36 cellular contexts compared by ENCODE assay signal in the genomic region with DNA sequence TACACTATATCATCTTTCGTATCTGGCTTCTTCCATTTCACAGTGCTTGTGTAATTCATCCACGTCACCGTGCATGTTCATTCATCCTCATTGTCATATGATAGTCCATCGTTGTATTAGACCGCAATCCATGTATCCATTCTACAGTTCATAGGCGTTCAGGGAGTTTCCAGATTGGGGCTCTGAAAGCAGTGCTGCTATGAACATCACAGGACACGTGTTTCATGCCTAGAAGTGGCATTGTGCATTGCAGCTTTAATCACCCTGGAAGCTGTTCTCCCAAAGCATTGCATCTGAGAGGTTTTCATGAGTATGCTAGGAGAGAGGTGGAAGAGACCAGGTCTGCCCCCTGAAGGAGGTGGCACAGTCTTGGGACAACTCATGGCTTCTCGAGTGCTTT. TPM values are rescaled to one million over a fixed set of nuclear protein-coding genes. Genes with fewer than 3 reads are reported as not detected.
"Had no signal": no experiment of that assay in that cellular context is flagged by ENCODE, and none has a peak within 500 bp of the region (broad histone marks: within the 10 kb centered on the region; RNA-seq: fewer than 3 reads in every experiment).

No MANE protein-coding gene starts in this region.

- H3K27me3 ChIP-seq: adrenal gland, ascending aorta, cardiac muscle cell had no signal

- H3K4me1 ChIP-seq: adrenal gland, ascending aorta had no signal

- H3K4me1 Mint-ChIP-seq: activated B cell treated with CpG ODN at 0.5 μM for 24 hours; activated CD4-positive, alpha-beta T cell treated with anti-CD3 and anti-CD28 coated beads, Interleukin-2, amount 10 ng/mL, durations not matched to agents 24 days and 14 days; activated naive CD4-positive, alpha-beta T cell treated with anti-CD3 and anti-CD28 coated beads, Interleukin-2, amount 10 ng/mL, durations not matched to agents 7 days and 5 days; activated naive CD4-positive, alpha-beta T cell treated with anti-CD3 and anti-CD28 coated beads, Interleukin-2, amount 50 U/mL, for 24 hours; central memory CD8-positive, alpha-beta T cell had no signal

- DNase-seq: activated B cell treated with CpG ODN at 0.5 μM for 24 hours; activated CD4-positive, alpha-beta memory T cell treated with anti-CD3 and anti-CD28 coated beads for 36 hours; activated CD4-positive, alpha-beta T cell treated with anti-CD3 and anti-CD28 coated beads for 4 hours; activated CD4-positive, alpha-beta T cell treated with anti-CD3 and anti-CD28 coated beads, Interleukin-2, amount 10 ng/mL, durations not matched to agents 24 days and 14 days; activated CD4-positive, alpha-beta T cell treated with anti-CD3 and anti-CD28 coated beads, Interleukin-2, amount 50 U/mL, for 1 hour; activated CD4-positive, alpha-beta T cell treated with anti-CD3 and anti-CD28 coated beads, Interleukin-2, amount 50 U/mL, for 4 hours; activated CD4-positive, CD25-positive, alpha-beta regulatory T cell treated with anti-CD3 and anti-CD28 coated beads, Interleukin-2, amount 50 U/mL, for 72 hours; activated CD8-positive, alpha-beta memory T cell treated with anti-CD3 and anti-CD28 coated beads, Interleukin-2, amount 50 U/mL, for 4 hours; activated CD8-positive, alpha-beta T cell treated with anti-CD3 and anti-CD28 coated beads for 36 hours; activated effector memory CD4-positive, alpha-beta T cell treated with Interleukin-2 at 50 U/mL for 16 hours; activated gamma-delta T cell; activated naive CD4-positive, alpha-beta T cell treated with anti-CD3 and anti-CD28 coated beads, Interleukin-2, amount 10 ng/mL, durations not matched to agents 7 days and 5 days; activated naive CD4-positive, alpha-beta T cell treated with Interleukin-2 at 50 U/mL for 16 hours; activated T-cell treated with anti-CD3 and anti-CD28 coated beads for 4 hours; activated T-cell treated with anti-CD3 and anti-CD28 coated beads, Interleukin-2, amount 50 U/mL, for 1 hour; activated T-cell treated with anti-CD3 and anti-CD28 coated beads, Interleukin-2, amount 50 U/mL, for 4 hours; adrenal gland; amniotic stem cell; caudate nucleus; cerebellar nuclear complex; T-helper 1 cell; T-helper 2 cell; T-helper 9 cell had no signal

- ATAC-seq: activated CD8-positive, alpha-beta T cell treated with anti-CD3 and anti-CD28 coated beads for 36 hours; activated T-cell treated with anti-CD3 and anti-CD28 coated beads, Interleukin-2, amount 50 U/mL, for 4 hours had no signal

- H3K36me3 Mint-ChIP-seq: activated CD4-positive, alpha-beta memory T cell treated with anti-CD3 and anti-CD28 coated beads for 36 hours; activated naive CD4-positive, alpha-beta T cell treated with anti-CD3 and anti-CD28 coated beads, Interleukin-2, amount 10 ng/mL, durations not matched to agents 7 days and 5 days; activated naive CD4-positive, alpha-beta T cell treated with anti-CD3 and anti-CD28 coated beads, Interleukin-2, amount 50 U/mL, for 24 hours; activated naive CD8-positive, alpha-beta T cell had no signal

- H3K27ac Mint-ChIP-seq: activated B cell treated with CpG ODN at 0.5 μM for 24 hours; activated CD4-positive, alpha-beta memory T cell treated with anti-CD3 and anti-CD28 coated beads for 36 hours; activated CD4-positive, alpha-beta T cell treated with anti-CD3 and anti-CD28 coated beads, Interleukin-2, amount 10 ng/mL, durations not matched to agents 24 days and 14 days; activated CD8-positive, alpha-beta T cell treated with anti-CD3 and anti-CD28 coated beads for 36 hours; activated naive CD4-positive, alpha-beta T cell treated with anti-CD3 and anti-CD28 coated beads, Interleukin-2, amount 10 ng/mL, durations not matched to agents 7 days and 5 days; activated naive CD4-positive, alpha-beta T cell treated with anti-CD3 and anti-CD28 coated beads, Interleukin-2, amount 50 U/mL, for 24 hours; activated naive CD8-positive, alpha-beta T cell; activated T-helper 2 cell treated with anti-CD3 and anti-CD28 coated beads, Interferon-gamma antibody, Interleukin-2, Interleukin-4, amounts not matched to agents 10 μg/mL and 5 μg/mL and 100 μg/mL, durations not matched to agents 14 hours and 24 hours and 36 hours; brain; T-helper 1 cell treated with Interleukin-12 subunit alpha and Interleukin-12 subunit beta and Interleukin-4 antibody, amounts not matched to agents 30 μg/mL and 1 μg/mL, for 36 hours; T-helper 2 cell treated with Interferon-gamma antibody and Interleukin-4, amounts not matched to agents 5 μg/mL and 100 μg/mL, for 36 hours had no signal

- H3K36me3 ChIP-seq: adrenal gland, ascending aorta had no signal

- H3K4me3 Mint-ChIP-seq: activated B cell treated with CpG ODN at 0.5 μM for 24 hours; activated CD4-positive, alpha-beta memory T cell treated with anti-CD3 and anti-CD28 coated beads for 36 hours; activated CD4-positive, alpha-beta T cell treated with anti-CD3 and anti-CD28 coated beads, Interleukin-2, amount 10 ng/mL, durations not matched to agents 24 days and 14 days; activated CD8-positive, alpha-beta T cell treated with anti-CD3 and anti-CD28 coated beads for 36 hours; activated naive CD4-positive, alpha-beta T cell treated with anti-CD3 and anti-CD28 coated beads, Interleukin-2, amount 10 ng/mL, durations not matched to agents 7 days and 5 days; activated naive CD4-positive, alpha-beta T cell treated with anti-CD3 and anti-CD28 coated beads, Interleukin-2, amount 50 U/mL, for 24 hours; activated naive CD8-positive, alpha-beta T cell; activated T-cell treated with anti-CD3 and anti-CD28 coated beads, Interleukin-2, amount 50 U/mL, for 4 hours; brain; central memory CD8-positive, alpha-beta T cell; T-helper 1 cell treated with Interleukin-12 subunit alpha and Interleukin-12 subunit beta and Interleukin-4 antibody, amounts not matched to agents 30 μg/mL and 1 μg/mL, for 36 hours; T-helper 2 cell treated with Interferon-gamma antibody and Interleukin-4, amounts not matched to agents 5 μg/mL and 100 μg/mL, for 36 hours had no signal

- H3K27ac ChIP-seq: adrenal gland, ascending aorta, cardiac muscle cell had no signal

- H3K9me3 ChIP-seq: adrenal gland, ascending aorta had no signal

- H3K9me3 Mint-ChIP-seq: activated B cell treated with CpG ODN at 0.5 μM for 24 hours; activated CD4-positive, alpha-beta memory T cell treated with anti-CD3 and anti-CD28 coated beads for 36 hours; activated CD4-positive, alpha-beta T cell treated with anti-CD3 and anti-CD28 coated beads, Interleukin-2, amount 10 ng/mL, durations not matched to agents 24 days and 14 days; activated CD8-positive, alpha-beta T cell treated with anti-CD3 and anti-CD28 coated beads for 36 hours; activated naive CD4-positive, alpha-beta T cell treated with anti-CD3 and anti-CD28 coated beads, Interleukin-2, amount 10 ng/mL, durations not matched to agents 7 days and 5 days; activated naive CD4-positive, alpha-beta T cell treated with anti-CD3 and anti-CD28 coated beads, Interleukin-2, amount 50 U/mL, for 24 hours; activated T-cell treated with anti-CD3 and anti-CD28 coated beads, Interleukin-2, amount 50 U/mL, for 4 hours; activated T-helper 2 cell treated with anti-CD3 and anti-CD28 coated beads, Interferon-gamma antibody, Interleukin-2, Interleukin-4, amounts not matched to agents 10 μg/mL and 5 μg/mL and 100 μg/mL, durations not matched to agents 14 hours and 24 hours and 36 hours; brain; central memory CD8-positive, alpha-beta T cell; T-helper 1 cell treated with Interleukin-12 subunit alpha and Interleukin-12 subunit beta and Interleukin-4 antibody, amounts not matched to agents 30 μg/mL and 1 μg/mL, for 36 hours; T-helper 2 cell treated with Interferon-gamma antibody and Interleukin-4, amounts not matched to agents 5 μg/mL and 100 μg/mL, for 36 hours had no signal

- FAIRE-seq: bronchial epithelial cell, TTC549 had no signal

- H3K4me3 ChIP-seq: adrenal gland, ascending aorta, cardiac muscle cell had no signal

RNA-seq across cellular contexts. Expression of a gene that starts 35.3 kb away (rescaled TPM):
- total RNA-seq: activated B cell treated with CpG ODN at 0.5 μM for 24 hours; activated CD4-positive, alpha-beta memory T cell treated with anti-CD3 and anti-CD28 coated beads for 36 hours; activated CD8-positive, alpha-beta memory T cell treated with anti-CD3 and anti-CD28 coated beads for 36 hours; activated CD8-positive, alpha-beta T cell treated with anti-CD3 and anti-CD28 coated beads for 36 hours; activated T-helper 2 cell treated with anti-CD3 and anti-CD28 coated beads, Interferon-gamma antibody, Interleukin-2, Interleukin-4, amounts not matched to agents 10 μg/mL and 5 μg/mL and 100 μg/mL, durations not matched to agents 14 hours and 24 hours and 36 hours; ascending aorta; bronchial epithelial cell; chondrocyte had no signal
